ENCODE assay signal across 14 cellular contexts in genomic region chr11:64661146-64661545, GRCh38.
DNase-seq lines count a peak whose midpoint lies in the region; ATAC-seq and TF ChIP-seq lines count a peak whose summit lies in the region.
"Had no signal": no experiment of that assay in that cellular context is flagged by ENCODE, and none has a peak within 500 bp of the region (broad histone marks: within the 10 kb centered on the region; RNA-seq: fewer than 3 reads in every experiment).

No MANE protein-coding gene starts in this region.

- ATAC-seq in sciatic nerve (peak; percentile 92), HG03439 (IDR thresholded peaks at IDR 0.05; ENCODE audit: unreplicated experiment) (no peak), left lung (no peak)
- no peak for ATAC-seq in natural killer cell treated with Interleukin-12 subunit alpha and Interleukin-12 subunit beta and Interleukin-15 and Interleukin-18, amount 100 ng/mL, for 72 hours
- ATAC-seq: activated CD8-positive, alpha-beta T cell treated with anti-CD3 and anti-CD28 coated beads, Interleukin-2, amount 10 ng/mL, durations not matched to agents 7 days and 5 days; activated naive CD8-positive, alpha-beta T cell treated with anti-CD3 and anti-CD28 coated beads, Interleukin-2, amount 50 U/mL, for 24 hours had no signal

- H3K4me1 ChIP-seq in SJCRH30, result no peaks in the 10 kb centered on the region; the same call in 1 of the 2 replicates
- peaks cover 0 to 8% of the 10 kb centered on the region in 2 donors for H3K4me1 ChIP-seq in left lung

- DNase-seq in AG20443 (ENCODE audit: low spot score) (peak; percentile 69), SJCRH30 (peak; percentile 34 to 38), fibroblast of the conjunctiva (ENCODE audit: low read depth) (peak; percentile 49), sciatic nerve (ENCODE audit: low spot score) (peak; percentile 56), iPS-NIHi11 (ENCODE audit: low spot score) (no peak), left lung (no peak)
- DNase-seq in natural killer cell treated with Interleukin-12 subunit alpha and Interleukin-12 subunit beta and Interleukin-15 and Interleukin-18, amount 100 ng/mL, for 72 hours (ENCODE audit: low spot score), result no peak
- DNase-seq: activated CD8-positive, alpha-beta T cell treated with anti-CD3 and anti-CD28 coated beads, Interleukin-2, amount 10 ng/mL, durations not matched to agents 7 days and 5 days; activated naive CD8-positive, alpha-beta T cell treated with anti-CD3 and anti-CD28 coated beads, Interleukin-2, amount 50 U/mL, for 24 hours; CD4-positive, CD25-positive, alpha-beta regulatory T cell; NCI-H1092 treated with DMSO at 0.1 percent for 48 hours; occipital lobe; stimulated activated CD4-positive, alpha-beta T cell treated with anti-CD3 and anti-CD28 coated beads, Interleukin-4, amount 100 ng/mL, for 4 hours had no signal

- H3K27me3 ChIP-seq in SJCRH30, result no peaks in the 10 kb centered on the region
- H3K27me3 ChIP-seq in left lung, result peaks cover 0 to 6% of the 10 kb centered on the region in 2 donors

- H3K4me3 ChIP-seq in SJCRH30 (no peak overlapping the region), left lung (no peak overlapping the region)

- peaks cover 0 to 7% of the 10 kb centered on the region in 2 donors for H3K4me1 Mint-ChIP-seq in natural killer cell treated with Interleukin-12 subunit alpha and Interleukin-12 subunit beta and Interleukin-15 and Interleukin-18, amount 100 ng/mL, for 72 hours (ENCODE audit: low read depth in 2 of 2)

- H3K9me3 Mint-ChIP-seq in natural killer cell treated with Interleukin-12 subunit alpha and Interleukin-12 subunit beta and Interleukin-15 and Interleukin-18, amount 100 ng/mL, for 72 hours, result no peaks in the 10 kb centered on the region
- H3K9me3 Mint-ChIP-seq: activated naive CD8-positive, alpha-beta T cell treated with anti-CD3 and anti-CD28 coated beads, Interleukin-2, amount 50 U/mL, for 24 hours; CD4-positive, CD25-positive, alpha-beta regulatory T cell had no signal

- no peaks in the 10 kb centered on the region for H3K27me3 Mint-ChIP-seq in natural killer cell treated with Interleukin-12 subunit alpha and Interleukin-12 subunit beta and Interleukin-15 and Interleukin-18, amount 100 ng/mL, for 72 hours

- H3K4me3 Mint-ChIP-seq in natural killer cell treated with Interleukin-12 subunit alpha and Interleukin-12 subunit beta and Interleukin-15 and Interleukin-18, amount 100 ng/mL, for 72 hours, result no peak overlapping the region
- H3K4me3 Mint-ChIP-seq: activated CD8-positive, alpha-beta T cell treated with anti-CD3 and anti-CD28 coated beads, Interleukin-2, amount 10 ng/mL, durations not matched to agents 7 days and 5 days; activated naive CD8-positive, alpha-beta T cell treated with anti-CD3 and anti-CD28 coated beads, Interleukin-2, amount 50 U/mL, for 24 hours; CD4-positive, CD25-positive, alpha-beta regulatory T cell had no signal

- no peaks in the 10 kb centered on the region for H3K36me3 Mint-ChIP-seq in natural killer cell treated with Interleukin-12 subunit alpha and Interleukin-12 subunit beta and Interleukin-15 and Interleukin-18, amount 100 ng/mL, for 72 hours
- H3K36me3 Mint-ChIP-seq: CD4-positive, CD25-positive, alpha-beta regulatory T cell had no signal

- H3K27ac Mint-ChIP-seq in natural killer cell treated with Interleukin-12 subunit alpha and Interleukin-12 subunit beta and Interleukin-15 and Interleukin-18, amount 100 ng/mL, for 72 hours, result no peak overlapping the region
- H3K27ac Mint-ChIP-seq: activated CD8-positive, alpha-beta T cell treated with anti-CD3 and anti-CD28 coated beads, Interleukin-2, amount 10 ng/mL, durations not matched to agents 7 days and 5 days; activated naive CD8-positive, alpha-beta T cell treated with anti-CD3 and anti-CD28 coated beads, Interleukin-2, amount 50 U/mL, for 24 hours; CD4-positive, CD25-positive, alpha-beta regulatory T cell had no signal

- no peaks in the 10 kb centered on the region for H3K9me3 ChIP-seq in SJCRH30 (replicated peaks)
- no peaks in the 10 kb centered on the region for H3K9me3 ChIP-seq in left lung

- no peak for TF ChIP-seq CTCF in left lung (IDR thresholded peaks at IDR 0.05)

- H3K36me3 ChIP-seq in SJCRH30 (no peaks in the 10 kb centered on the region), left lung (no peaks in the 10 kb centered on the region)

- intact Hi-C loops in sciatic nerve (cut with DNase I) (no loop called here), left lung (cut with DNase I) (no loop called here)

- H3K27ac ChIP-seq in SJCRH30 (no peak overlapping the region), left lung (no peak overlapping the region)

Comparison
In these comparisons a context has a peak if more than half of its experiments do, and no peak if none do; other contexts are left out.
1. DNase-seq: peak in AG20443 (single experiment), SJCRH30 (2 of 2), fibroblast of the conjunctiva (single experiment) and sciatic nerve (single experiment); none in iPS-NIHi11 (single experiment), left lung (0 of 2) and natural killer cell treated with Interleukin-12 subunit alpha and Interleukin-12 subunit beta and Interleukin-15 and Interleukin-18, amount 100 ng/mL, for 72 hours (single experiment).